ENCODE assay signal across 15 cellular contexts in genomic region chr17:57136355-57136754, GRCh38. TPM values are rescaled to one million over a fixed set of nuclear protein-coding genes. Genes with fewer than 3 reads are reported as not detected.
DNase-seq lines count a peak whose midpoint lies in the region; ATAC-seq, FAIRE-seq and TF ChIP-seq lines count a peak whose summit lies in the region.
"Had no signal": no experiment of that assay in that cellular context is flagged by ENCODE, and none has a peak within 500 bp of the region (broad histone marks: within the 10 kb centered on the region; RNA-seq: fewer than 3 reads in every experiment).

No MANE protein-coding gene starts in this region.

- TF ChIP-seq CTCF in mammary epithelial cell (conservative IDR thresholded peaks at IDR 0.05 in 1 of 2, IDR thresholded peaks at IDR 0.05 in 1 of 2; ENCODE audit: extremely low read depth in 1 of 2, insufficient read depth in 1 of 2, low read depth in 1 of 2, low read length in 2 of 2) (no peak), breast epithelium (IDR thresholded peaks at IDR 0.05) (no peak), H1 (IDR thresholded peaks at IDR 0.05; ENCODE audit: control extremely low read depth in 1 of 3, insufficient read depth in 1 of 3, low read depth in 1 of 3, low read length in 3 of 3) (no peak), neural cell (IDR thresholded peaks at IDR 0.05; ENCODE audit: poor library complexity, severe bottlenecking) (no peak), upper lobe of right lung (IDR thresholded peaks at IDR 0.05) (no peak)

- no peak overlapping the region for H3K4ac ChIP-seq in H1 (replicated peaks; ENCODE audit: insufficient read length, low read depth, low read length)

- BruUV-seq in mammary epithelial cell (replicated peaks; lab: Mats Ljungman, UMichigan) = no TSS peak

- TF ChIP-seq EP300 in H1 (IDR thresholded peaks at IDR 0.05; ENCODE audit: borderline replicate concordance in 1 of 2, low read depth in 2 of 2, low read length in 2 of 2) (no peak), neural cell (conservative IDR thresholded peaks at IDR 0.05; ENCODE audit: poor library complexity, severe bottlenecking) (no peak)

- no peak overlapping the region for H2BK15ac ChIP-seq in H1 (ENCODE audit: low read length)

- no peaks in the 10 kb centered on the region for H3K27me3 ChIP-seq in mammary epithelial cell (ENCODE audit: insufficient read depth, low read length)
- no peaks in the 10 kb centered on the region for H3K27me3 ChIP-seq in breast epithelium
- no peaks in the 10 kb centered on the region for H3K27me3 ChIP-seq in H1 (replicated peaks in 1 of 4; ENCODE audit: control insufficient read depth in 3 of 4, extremely low read depth in 1 of 4, insufficient read depth in 3 of 4, low read length in 3 of 4)
- no peaks in the 10 kb centered on the region for H3K27me3 ChIP-seq in neural cell (ENCODE audit: insufficient read depth, low read depth, low read length)
- no peaks in the 10 kb centered on the region for H3K27me3 ChIP-seq in upper lobe of right lung

- H2BK20ac ChIP-seq in H1 (ENCODE audit: low read length) = no peak overlapping the region

- H2BK5ac ChIP-seq in H1 (ENCODE audit: low read depth, low read length) = no peak overlapping the region

- no peak overlapping the region for H4K8ac ChIP-seq in H1 (ENCODE audit: extremely low read depth, insufficient read depth, low read length)

- intact Hi-C loops in mammary epithelial cell (cut with micrococcal nuclease) (loop anchor here (10.0 kb wide), 1 partner anchor 268 kb away; no protein-coding TSS in a partner anchor), breast epithelium (cut with DNase I; ENCODE audit: low total_unique reads) (no loop called here), upper lobe of right lung (cut with DNase I) (loop anchor here (10.0 kb wide), 1 partner anchor 608 kb away; the partner anchor contains the start of gene CCDC182), Right ventricle myocardium superior (cut with DNase I) (loop anchor here (10.0 kb wide), 1 partner anchor 978 kb away; no protein-coding TSS in a partner anchor)

- H3K9me3 Mint-ChIP-seq in activated T-cell treated with anti-CD3 and anti-CD28 coated beads, Interleukin-2, amount 50 U/mL, for 4 hours = no peaks in the 10 kb centered on the region
- H3K9me3 Mint-ChIP-seq: CD8-positive, alpha-beta memory T cell had no signal

- no peak overlapping the region for H3K18ac ChIP-seq in H1 (ENCODE audit: extremely low read depth, low read length)

- CTCF ChIA-PET in mammary epithelial cell (lab: Charles Lee; ENCODE audit: low non-redundant PET) (no interaction called here), H1 (lab: Charles Lee; ENCODE audit: partially characterized antibody) (interaction anchor here (0.6 to 1.6 kb wide), 7 partner anchors 23 to 1943 kb away, joined by 3 to 7 read pairs (median 3); no protein-coding TSS in a partner anchor)

- no peaks in the 10 kb centered on the region for H3K79me2 ChIP-seq in mammary epithelial cell (ENCODE audit: insufficient read depth, low read length)
- no peaks in the 10 kb centered on the region for H3K79me2 ChIP-seq in H1 (ENCODE audit: control insufficient read depth in 1 of 2, insufficient read depth in 2 of 2, low read length in 2 of 2)
- H3K79me2 ChIP-seq in neural cell (replicated peaks; ENCODE audit: insufficient read depth, low read length) = no peaks in the 10 kb centered on the region

- H3K14ac ChIP-seq in H1 (ENCODE audit: insufficient read length) = no peak overlapping the region

- H3K23ac ChIP-seq in H1 (ENCODE audit: insufficient read length) = no peak overlapping the region

- H3K9ac ChIP-seq in mammary epithelial cell (ENCODE audit: insufficient read depth, low read length) (no peak overlapping the region), H1 (replicated peaks in 1 of 4; ENCODE audit: extremely low read depth in 1 of 4, low read depth in 3 of 4, low read length in 3 of 4) (no peak overlapping the region), neural cell (ENCODE audit: low read length) (peak overlapping the region; percentile 61)

- H2BK12ac ChIP-seq in H1 (ENCODE audit: low read depth, low read length) = no peak overlapping the region

- peaks cover 5% of the 10 kb centered on the region for H3F3A ChIP-seq in neural cell (ENCODE audit: insufficient read depth, low read length, poor library complexity, severe bottlenecking)

- H3K4me2 ChIP-seq in mammary epithelial cell (ENCODE audit: insufficient read depth, low read depth, low read length) (no peak overlapping the region), H1 (ENCODE audit: insufficient read depth in 1 of 2, low read depth in 2 of 2, low read length in 2 of 2) (no peak overlapping the region), neural cell (ENCODE audit: low read length) (no peak overlapping the region)
- H3K4me2 ChIP-seq: PC-9 had no signal

- POLR2A ChIA-PET in H1 (lab: Charles Lee; ENCODE audit: partially characterized antibody) = interaction anchor here (1.5 kb wide), 1 partner anchor 11 kb away, joined by 3 read pairs; no protein-coding TSS in a partner anchor

- H2BK120ac ChIP-seq in H1 (replicated peaks; ENCODE audit: low read depth, low read length) = no peak overlapping the region

- no peak overlapping the region for H4K5ac ChIP-seq in H1 (ENCODE audit: insufficient read length, low read depth, low read length)

- no peak for TF ChIP-seq POLR2A in breast epithelium (IDR thresholded peaks at IDR 0.05)
- no peak for TF ChIP-seq POLR2A in H1 (IDR thresholded peaks at IDR 0.05; ENCODE audit: control extremely low read depth in 1 of 2, low read depth in 2 of 2, low read length in 2 of 2)

- ATAC-seq in upper lobe of right lung = peak; percentile 14
- ATAC-seq in Right ventricle myocardium superior (ENCODE audit: poor library complexity) = no peak
- no peak for ATAC-seq in activated T-cell treated with anti-CD3 and anti-CD28 coated beads, Interleukin-2, amount 50 U/mL, for 4 hours
- ATAC-seq in HG03457 (IDR thresholded peaks at IDR 0.05; ENCODE audit: unreplicated experiment) = no peak
- ATAC-seq: GM12878 had no signal

- H3K9me3 ChIP-seq in mammary epithelial cell (replicated peaks; ENCODE audit: insufficient read depth, low read length) (no peaks in the 10 kb centered on the region), breast epithelium (no peaks in the 10 kb centered on the region), H1 (ENCODE audit: insufficient read depth in 2 of 2, low read depth in 1 of 2, low read length in 1 of 2) (no peaks in the 10 kb centered on the region), neural cell (ENCODE audit: low read length) (no peaks in the 10 kb centered on the region), upper lobe of right lung (no peaks in the 10 kb centered on the region)

- dilution Hi-C loops in mammary epithelial cell (cut with HindIII; ENCODE audit: low sequenced_read_pairs) = no loop called here

- H3K79me1 ChIP-seq in H1 (ENCODE audit: low read depth, low read length) = no peaks in the 10 kb centered on the region

- H3K36me3 ChIP-seq in mammary epithelial cell (ENCODE audit: insufficient read depth, low read length) = no peaks in the 10 kb centered on the region
- H3K36me3 ChIP-seq in breast epithelium = no peaks in the 10 kb centered on the region
- no peaks in the 10 kb centered on the region for H3K36me3 ChIP-seq in H1 (ENCODE audit: control insufficient read depth in 2 of 4, insufficient read depth in 4 of 4, low read length in 3 of 4)
- H3K36me3 ChIP-seq in neural cell (ENCODE audit: insufficient read depth, low read length) = no peaks in the 10 kb centered on the region
- H3K36me3 ChIP-seq in upper lobe of right lung = no peaks in the 10 kb centered on the region

- H3K27me3 Mint-ChIP-seq in activated T-cell treated with anti-CD3 and anti-CD28 coated beads, Interleukin-2, amount 50 U/mL, for 4 hours (ENCODE audit: low read depth) = peaks cover 3% of the 10 kb centered on the region

- H3K4me1 ChIP-seq in mammary epithelial cell (ENCODE audit: insufficient read depth, low read length) (no peaks in the 10 kb centered on the region), breast epithelium (no peaks in the 10 kb centered on the region), H1 (replicated peaks in 1 of 4; ENCODE audit: control insufficient read depth in 3 of 4, insufficient read depth in 4 of 4, low read length in 3 of 4) (peaks cover 0 to 8% (median 3%) of the 10 kb centered on the region in 4 experiments; a peak in 6 of 7 replicates), upper lobe of right lung (no peaks in the 10 kb centered on the region)

- DNase-seq in mammary epithelial cell (no peak), breast epithelium (ENCODE audit: low spot score in 2 of 2) (no peak), H1 (ENCODE audit: low read depth in 1 of 2, low spot score in 2 of 2) (no peak), upper lobe of right lung (no peak), Right ventricle myocardium superior (no peak)
- DNase-seq in activated T-cell treated with anti-CD3 and anti-CD28 coated beads, Interleukin-2, amount 50 U/mL, for 4 hours = no peak
- DNase-seq: 8988T; CD8-positive, alpha-beta memory T cell; NCI-H2029 treated with DMSO at 0.1 percent for 48 hours; NCI-H2171 treated with DMSO at 0.1 percent for 48 hours; NCI-H446 treated with DMSO at 0.1 percent for 48 hours; PC-9 had no signal

- H3K27ac ChIP-seq in mammary epithelial cell (ENCODE audit: insufficient read depth, low read depth, low read length) (no peak overlapping the region), breast epithelium (no peak overlapping the region), H1 (ENCODE audit: low read depth, low read length) (no peak overlapping the region), neural cell (ENCODE audit: low read length) (peak overlapping the region; percentile 79), upper lobe of right lung (no peak overlapping the region)
- H3K27ac ChIP-seq: PC-9 had no signal

- H3K36me3 Mint-ChIP-seq in activated T-cell treated with anti-CD3 and anti-CD28 coated beads, Interleukin-2, amount 50 U/mL, for 4 hours (ENCODE audit: insufficient read depth) = no peaks in the 10 kb centered on the region
- H3K36me3 Mint-ChIP-seq: CD8-positive, alpha-beta memory T cell had no signal

- no peak overlapping the region for H3K56ac ChIP-seq in H1 (replicated peaks; ENCODE audit: insufficient read length, low read depth, low read length)

- in situ Hi-C loops in mammary epithelial cell (cut with MboI; ENCODE audit: low sequenced_read_pairs in 2 of 2) = loop anchor here in 1 of 2 donors (5.0 to 25.0 kb wide), 2 partner anchors 606 to 701 kb away; no protein-coding TSS in a partner anchor

- H3K4me1 Mint-ChIP-seq in activated T-cell treated with anti-CD3 and anti-CD28 coated beads, Interleukin-2, amount 50 U/mL, for 4 hours (ENCODE audit: low read depth) = peaks cover 10% of the 10 kb centered on the region
- H3K4me1 Mint-ChIP-seq: CD8-positive, alpha-beta memory T cell had no signal

- no peak overlapping the region for H3K4me3 ChIP-seq in mammary epithelial cell (replicated peaks in 1 of 3; ENCODE audit: insufficient read depth in 1 of 3, low read depth in 2 of 3, low read length in 3 of 3)
- H3K4me3 ChIP-seq in breast epithelium = peak overlapping the region in 1 of 3 donors; percentile 19
- H3K4me3 ChIP-seq in H1 (ENCODE audit: extremely low read depth in 1 of 4, insufficient read depth in 2 of 4, low read depth in 3 of 4, low read length in 4 of 4) = no peak overlapping the region
- peak overlapping the region; percentile 32 for H3K4me3 ChIP-seq in neural cell (ENCODE audit: low read length)
- H3K4me3 ChIP-seq in upper lobe of right lung = no peak overlapping the region
- H3K4me3 ChIP-seq: GM12878, PC-9 had no signal

- peak overlapping the region; percentile 72 for H2AFZ ChIP-seq in mammary epithelial cell (ENCODE audit: low read depth, low read length)
- 0 out of 2 replicates have a peak overlapping the region, but pooled peaks have one; percentile 67 for H2AFZ ChIP-seq in H1 (ENCODE audit: low read length)
- peak overlapping the region; percentile 58 for H2AFZ ChIP-seq in neural cell (ENCODE audit: low read depth, low read length)
- H2AFZ ChIP-seq: PC-9 had no signal

- no peak overlapping the region for H2AK5ac ChIP-seq in H1 (ENCODE audit: low read depth, low read length)

- H3K4me3 Mint-ChIP-seq in activated T-cell treated with anti-CD3 and anti-CD28 coated beads, Interleukin-2, amount 50 U/mL, for 4 hours = no peak overlapping the region
- H3K4me3 Mint-ChIP-seq: CD8-positive, alpha-beta memory T cell had no signal

- TF ChIP-seq RAD21 in H1 (IDR thresholded peaks at IDR 0.05 in 1 of 2, conservative IDR thresholded peaks at IDR 0.05 in 1 of 2; ENCODE audit: low read depth in 2 of 2, low read length in 2 of 2) = no peak
- TF ChIP-seq RAD21 in neural cell (conservative IDR thresholded peaks at IDR 0.05) = no peak

- no peaks in the 10 kb centered on the region for H3K9me2 ChIP-seq in neural cell (ENCODE audit: insufficient read depth, low read length)

- FAIRE-seq in H1 (lab: Jason Lieb, UNC) = no peak
- FAIRE-seq: GM12878 had no signal

- H3K23me2 ChIP-seq in H1 (ENCODE audit: low read depth, low read length) = no peaks in the 10 kb centered on the region

- H4K20me1 ChIP-seq in mammary epithelial cell (ENCODE audit: insufficient read depth, low read length) = no peaks in the 10 kb centered on the region
- no peaks in the 10 kb centered on the region for H4K20me1 ChIP-seq in H1 (replicated peaks in 1 of 2; ENCODE audit: control insufficient read depth in 1 of 2, insufficient read depth in 2 of 2, low read length in 2 of 2)
- H4K20me1 ChIP-seq in neural cell (ENCODE audit: insufficient read depth) = no peaks in the 10 kb centered on the region

- H4K91ac ChIP-seq in H1 (replicated peaks; ENCODE audit: insufficient read length, low read length) = peak overlapping the region; percentile 31

- WGBS in mammary epithelial cell (ENCODE audit: low coverage, missing lambda C conversion rate) = 18% methylated on average over 2 of the region's 13 CpGs
- WGBS in H1 (ENCODE audit: extremely low coverage in 1 of 2, insufficient coverage in 1 of 2, insufficient read length in 1 of 2, insufficient replicate concordance in 2 of 2, low coverage in 1 of 2, low lambda C conversion rate in 2 of 2, missing lambda C conversion rate in 1 of 2), 2 experiments = 70% methylated on average over 13 of the region's 13 CpGs; no CpG with 5 or more reads in 1 of the 2 experiments

RNA-seq across cellular contexts. Expression of gene AKAP1, which starts 51.3 kb away (rescaled TPM):
- total RNA-seq in mammary epithelial cell = 10 to 100 TPM; 31.3 to 33.7 TPM
- 43.5 TPM for polyA plus RNA-seq in mammary epithelial cell
- 157 TPM for polyA minus RNA-seq in mammary epithelial cell
- 10 to 100 TPM; 38.1 to 87.7 (median 63.9) TPM for total RNA-seq in breast epithelium
- total RNA-seq in H1 (2021; fragmentation: NEBNext Ultra II Directional; extraction: Animal tissue kit (Norgen Biotek cat#: 25700)) = 110 and 120 TPM in 2 replicates
- 156 and 195 TPM in 2 replicates for polyA plus RNA-seq in H1 (2011; rRNA removed)
- polyA plus RNA-seq in H1 (2011; cell fraction: cytosol; rRNA removed) = 142 TPM
- polyA plus RNA-seq in H1 (2011; cell fraction: nucleus; rRNA removed) = 377 TPM
- polyA plus RNA-seq in H1 (2012, experiment 1 of 2) = 83.6 to 102 TPM (median 91.8 TPM) in 4 replicates
- polyA plus RNA-seq in H1 (2012, experiment 2 of 2) = 36.0 TPM
- polyA plus RNA-seq in H1 (2013, experiment 1 of 2) = 166 TPM
- polyA plus RNA-seq in H1 (2013, experiment 2 of 2) = 181 TPM
- polyA minus RNA-seq in H1 (2011; rRNA and poly(A)+ RNA removed) = 331 and 335 TPM in 2 replicates
- 139 TPM for polyA minus RNA-seq in H1 (2011; cell fraction: cytosol; rRNA and poly(A)+ RNA removed)
- polyA minus RNA-seq in H1 (2011; cell fraction: nucleus; rRNA and poly(A)+ RNA removed) = 80.5 TPM
- 26.8 and 38.7 TPM in 2 replicates for polyA plus RNA-seq in neural cell
- 27.0 and 31.4 TPM in 2 replicates for polyA minus RNA-seq in neural cell
- total RNA-seq in upper lobe of right lung = 59.9 TPM
- total RNA-seq in Right ventricle myocardium superior = 228 TPM
- total RNA-seq in activated T-cell treated with anti-CD3 and anti-CD28 coated beads, Interleukin-2, amount 50 U/mL, for 4 hours = 10 to 100 TPM; 59.6 to 64.3 (median 60.2) TPM
